ENCODE assay signal across 1 cellular context in genomic region chr12:93784339-93785086, GRCh38.
TF ChIP-seq lines count a peak whose summit lies in the region.

No MANE protein-coding gene starts in this region.

TF ChIP-seq in K562, 482 proteins besides CTCF, POLR2A, EP300 and RAD21 (continued from another document and continues in another):
- TF ChIP-seq, protein P1, sequence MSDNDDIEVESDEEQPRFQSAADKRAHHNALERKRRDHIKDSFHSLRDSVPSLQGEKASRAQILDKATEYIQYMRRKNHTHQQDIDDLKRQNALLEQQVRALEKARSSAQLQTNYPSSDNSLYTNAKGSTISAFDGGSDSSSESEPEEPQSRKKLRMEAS (CRISPR knock-in tag; IDR thresholded peaks at IDR 0.05), result peak; percentile 83
- TF ChIP-seq CBFA2T2 (conservative IDR thresholded peaks at IDR 0.05), result peak; percentile 81
- TF ChIP-seq, protein P2, sequence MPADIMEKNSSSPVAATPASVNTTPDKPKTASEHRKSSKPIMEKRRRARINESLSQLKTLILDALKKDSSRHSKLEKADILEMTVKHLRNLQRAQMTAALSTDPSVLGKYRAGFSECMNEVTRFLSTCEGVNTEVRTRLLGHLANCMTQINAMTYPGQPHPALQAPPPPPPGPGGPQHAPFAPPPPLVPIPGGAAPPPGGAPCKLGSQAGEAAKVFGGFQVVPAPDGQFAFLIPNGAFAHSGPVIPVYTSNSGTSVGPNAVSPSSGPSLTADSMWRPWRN (IDR thresholded peaks at IDR 0.05; ENCODE audit: low read depth), result peak; percentile 69; the same call in 1 of the 2 replicates
- peak; percentile 66 for TF ChIP-seq TCF3 (CRISPR knock-in tag; IDR thresholded peaks at IDR 0.05)
- peak in 1 of 2 experiments; percentile 91; a peak in 2 of 4 replicates for TF ChIP-seq RCOR1 (IDR thresholded peaks at IDR 0.05; ENCODE audit: borderline replicate concordance in 1 of 2, low read depth in 2 of 2, low read length in 2 of 2)
- peak; percentile 75; the same call in 1 of the 2 replicates for TF ChIP-seq HDAC2 (IDR thresholded peaks at IDR 0.05)
- no peak for TF ChIP-seq ILF3 (IDR thresholded peaks at IDR 0.05; ENCODE audit: borderline replicate concordance)
- TF ChIP-seq BHLHE40 (IDR thresholded peaks at IDR 0.05; ENCODE audit: low read length), result peak; percentile 92
- no peak for TF ChIP-seq ZNF778 (CRISPR knock-in tag; IDR thresholded peaks at IDR 0.05)
- no peak for TF ChIP-seq NCOA4 (IDR thresholded peaks at IDR 0.05; ENCODE audit: partially characterized antibody)
- no peak for TF ChIP-seq NFATC3 (IDR thresholded peaks at IDR 0.05)
- no peak for TF ChIP-seq KDM5B (IDR thresholded peaks at IDR 0.05; ENCODE audit: insufficient replicate concordance, low read depth, low read length)
- TF ChIP-seq ETV5 (CRISPR knock-in tag; IDR thresholded peaks at IDR 0.05; ENCODE audit: low read depth), result no peak
- no peak for TF ChIP-seq ZMIZ1 (IDR thresholded peaks at IDR 0.05; ENCODE audit: low read depth in 2 of 2, low read length in 2 of 2)
- TF ChIP-seq USF2 (CRISPR knock-in tag; IDR thresholded peaks at IDR 0.05), result peak; percentile 69
- 0 out of 2 replicates have a peak, but pooled peaks have one; percentile 11 for TF ChIP-seq ZNF24 (IDR thresholded peaks at IDR 0.05)
- no peak for TF ChIP-seq HNRNPK (IDR thresholded peaks at IDR 0.05; ENCODE audit: low read depth, low read length, poor library complexity, severe bottlenecking)
- no peak for TF ChIP-seq HDAC6 (IDR thresholded peaks at IDR 0.05; ENCODE audit: low read depth, low read length)
- peak; percentile 62; the same call in 1 of the 2 replicates for TF ChIP-seq SMARCE1 (IDR thresholded peaks at IDR 0.05)
- TF ChIP-seq ZBTB11 (CRISPR knock-in tag; IDR thresholded peaks at IDR 0.05), result no peak
- TF ChIP-seq FOXK2 (conservative IDR thresholded peaks at IDR 0.05 in 1 of 2, IDR thresholded peaks at IDR 0.05 in 1 of 2; ENCODE audit: low read depth in 2 of 2), result peak; percentile 72 to 79
- TF ChIP-seq CBX1 (IDR thresholded peaks at IDR 0.05; ENCODE audit: low read depth), result peak; percentile 77; the same call in 1 of the 2 replicates
- peak in 1 of 2 experiments; percentile 44; a peak in 1 of 4 replicates for TF ChIP-seq MAZ (CRISPR knock-in tag; conservative IDR thresholded peaks at IDR 0.05 in 1 of 2, IDR thresholded peaks at IDR 0.05 in 1 of 2)
- TF ChIP-seq ZNF77 (CRISPR knock-in tag; IDR thresholded peaks at IDR 0.05), result no peak
- no peak; the same call in none of the 2 replicates for TF ChIP-seq SMAD4 (CRISPR knock-in tag; conservative IDR thresholded peaks at IDR 0.05)
- TF ChIP-seq SAP30 (IDR thresholded peaks at IDR 0.05; ENCODE audit: borderline replicate concordance, insufficient read depth, low read depth, low read length, poor library complexity, severe bottlenecking), result no peak
- peak; percentile 68 for TF ChIP-seq EP400 (IDR thresholded peaks at IDR 0.05)
- no peak for TF ChIP-seq ZNF551 (CRISPR knock-in tag; IDR thresholded peaks at IDR 0.05)
- no peak for TF ChIP-seq TFE3 (CRISPR knock-in tag; IDR thresholded peaks at IDR 0.05)
- peak; percentile 17 for TF ChIP-seq TBP (optimal IDR thresholded peaks at IDR 0.05; ENCODE audit: low read depth, low read length)
- TF ChIP-seq CREB5 (CRISPR knock-in tag; IDR thresholded peaks at IDR 0.05), result no peak
- peak; percentile 65 for TF ChIP-seq CXXC5 (CRISPR knock-in tag; IDR thresholded peaks at IDR 0.05)
- peak; percentile 69 to 73 for TF ChIP-seq KDM1A (IDR thresholded peaks at IDR 0.05)
- TF ChIP-seq, protein P3, sequence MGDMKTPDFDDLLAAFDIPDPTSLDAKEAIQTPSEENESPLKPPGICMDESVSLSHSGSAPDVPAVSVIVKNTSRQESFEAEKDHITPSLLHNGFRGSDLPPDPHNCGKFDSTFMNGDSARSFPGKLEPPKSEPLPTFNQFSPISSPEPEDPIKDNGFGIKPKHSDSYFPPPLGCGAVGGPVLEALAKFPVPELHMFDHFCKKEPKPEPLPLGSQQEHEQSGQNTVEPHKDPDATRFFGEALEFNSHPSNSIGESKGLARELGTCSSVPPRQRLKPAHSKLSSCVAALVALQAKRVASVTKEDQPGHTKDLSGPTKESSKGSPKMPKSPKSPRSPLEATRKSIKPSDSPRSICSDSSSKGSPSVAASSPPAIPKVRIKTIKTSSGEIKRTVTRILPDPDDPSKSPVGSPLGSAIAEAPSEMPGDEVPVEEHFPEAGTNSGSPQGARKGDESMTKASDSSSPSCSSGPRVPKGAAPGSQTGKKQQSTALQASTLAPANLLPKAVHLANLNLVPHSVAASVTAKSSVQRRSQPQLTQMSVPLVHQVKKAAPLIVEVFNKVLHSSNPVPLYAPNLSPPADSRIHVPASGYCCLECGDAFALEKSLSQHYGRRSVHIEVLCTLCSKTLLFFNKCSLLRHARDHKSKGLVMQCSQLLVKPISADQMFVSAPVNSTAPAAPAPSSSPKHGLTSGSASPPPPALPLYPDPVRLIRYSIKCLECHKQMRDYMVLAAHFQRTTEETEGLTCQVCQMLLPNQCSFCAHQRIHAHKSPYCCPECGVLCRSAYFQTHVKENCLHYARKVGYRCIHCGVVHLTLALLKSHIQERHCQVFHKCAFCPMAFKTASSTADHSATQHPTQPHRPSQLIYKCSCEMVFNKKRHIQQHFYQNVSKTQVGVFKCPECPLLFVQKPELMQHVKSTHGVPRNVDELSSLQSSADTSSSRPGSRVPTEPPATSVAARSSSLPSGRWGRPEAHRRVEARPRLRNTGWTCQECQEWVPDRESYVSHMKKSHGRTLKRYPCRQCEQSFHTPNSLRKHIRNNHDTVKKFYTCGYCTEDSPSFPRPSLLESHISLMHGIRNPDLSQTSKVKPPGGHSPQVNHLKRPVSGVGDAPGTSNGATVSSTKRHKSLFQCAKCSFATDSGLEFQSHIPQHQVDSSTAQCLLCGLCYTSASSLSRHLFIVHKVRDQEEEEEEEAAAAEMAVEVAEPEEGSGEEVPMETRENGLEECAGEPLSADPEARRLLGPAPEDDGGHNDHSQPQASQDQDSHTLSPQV (IDR thresholded peaks at IDR 0.05), result peak; percentile 48
- TF ChIP-seq AFF1 (IDR thresholded peaks at IDR 0.05; ENCODE audit: low read depth in 1 of 2, partially characterized antibody in 2 of 2), result peak in 1 of 2 experiments; percentile 42
- no peak for TF ChIP-seq SAFB2 (IDR thresholded peaks at IDR 0.05; ENCODE audit: borderline replicate concordance, low read depth, low read length, severe bottlenecking)
